14 cellular contexts compared by ENCODE assay signal in the genomic region with DNA sequence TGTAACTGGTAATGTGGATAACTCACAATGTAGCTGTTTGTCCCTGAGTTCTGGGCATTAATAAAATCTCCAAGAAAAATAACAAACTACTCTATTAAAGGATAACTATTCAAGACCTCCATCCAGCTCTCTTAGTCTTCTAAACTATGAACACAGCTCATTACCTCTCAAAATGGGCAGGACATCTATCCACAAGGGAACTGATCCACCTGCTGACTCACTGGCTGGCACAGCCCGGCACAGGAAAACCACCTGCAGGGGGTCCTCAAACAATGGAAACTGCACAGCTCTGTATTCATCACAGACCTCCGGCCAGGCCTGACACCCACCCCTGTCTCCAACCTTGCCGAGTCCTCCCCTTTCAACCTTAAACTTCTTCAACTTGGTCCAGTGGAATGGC.
DNase-seq lines count a peak whose midpoint lies in the region; ATAC-seq and TF ChIP-seq lines count a peak whose summit lies in the region.
"Had no signal": no experiment of that assay in that cellular context is flagged by ENCODE, and none has a peak within 500 bp of the region (broad histone marks: within the 10 kb centered on the region; RNA-seq: fewer than 3 reads in every experiment).

No MANE protein-coding gene starts in this region.

- H3K27ac Mint-ChIP-seq in glutamatergic neuron (ENCODE audit: unreplicated experiment): no peak overlapping the region
- H3K27ac Mint-ChIP-seq: CD8-positive, alpha-beta memory T cell had no signal

- H3K36me3 ChIP-seq in BLaER1: no peaks in the 10 kb centered on the region
- no peaks in the 10 kb centered on the region for H3K36me3 ChIP-seq in H7 (replicated peaks; ENCODE audit: control insufficient read depth, insufficient read depth, low read length)
- no peaks in the 10 kb centered on the region for H3K36me3 ChIP-seq in mesenchymal stem cell (ENCODE audit: control insufficient read depth in 1 of 2, insufficient read depth in 2 of 2, low read depth in 1 of 2, low read length in 2 of 2)
- H3K36me3 ChIP-seq: HAP-1 had no signal

- no peak for ATAC-seq in HG02840 (IDR thresholded peaks at IDR 0.05; ENCODE audit: low FRiP score, unreplicated experiment)

- peaks cover 11% of the 10 kb centered on the region for H3K9me3 Mint-ChIP-seq in glutamatergic neuron (ENCODE audit: unreplicated experiment)

- no peaks in the 10 kb centered on the region for H3K36me3 Mint-ChIP-seq in glutamatergic neuron (ENCODE audit: unreplicated experiment)
- H3K36me3 Mint-ChIP-seq: CD8-positive, alpha-beta memory T cell had no signal

- H3K4ac ChIP-seq in mesenchymal stem cell (ENCODE audit: low read depth in 1 of 2, low read length in 2 of 2): no peak overlapping the region

- H3K27me3 ChIP-seq in BLaER1 (no peaks in the 10 kb centered on the region), H7 (ENCODE audit: control insufficient read depth, insufficient read depth, low read length) (peaks cover 17% of the 10 kb centered on the region), mesenchymal stem cell (ENCODE audit: control insufficient read depth in 1 of 2, insufficient read depth in 1 of 2, low read length in 2 of 2) (peaks cover 23 to 36% of the 10 kb centered on the region in 2 experiments)

- H3K4me3 ChIP-seq in BLaER1: no peak overlapping the region
- H3K4me3 ChIP-seq in H7 (ENCODE audit: insufficient read depth, low read depth, low read length): no peak overlapping the region
- H3K4me3 ChIP-seq in mesenchymal stem cell (ENCODE audit: insufficient read depth in 1 of 2, low read depth in 1 of 2, low read length in 2 of 2): no peak overlapping the region
- H3K4me3 ChIP-seq: HAP-1 had no signal

- H3K79me1 ChIP-seq in mesenchymal stem cell (replicated peaks; ENCODE audit: low read length, poor library complexity, severe bottlenecking): peaks cover 3% of the 10 kb centered on the region

- no peak overlapping the region for H3K14ac ChIP-seq in mesenchymal stem cell (ENCODE audit: low read length in 2 of 2)

- no peak overlapping the region for H2AFZ ChIP-seq in mesenchymal stem cell (ENCODE audit: low read depth, low read length)

- H3K4me1 ChIP-seq in BLaER1 (peaks cover 42% of the 10 kb centered on the region), mesenchymal stem cell (ENCODE audit: control insufficient read depth, insufficient read depth, low read depth, low read length) (peaks cover 19% of the 10 kb centered on the region)

- H4K20me1 ChIP-seq in BLaER1: no peaks in the 10 kb centered on the region

- WGBS in mesenchymal stem cell: 74% methylated on average over 3 of the region's 3 CpGs

- H4K91ac ChIP-seq in mesenchymal stem cell (ENCODE audit: low read length): no peak overlapping the region

- no peak overlapping the region for H3K23ac ChIP-seq in mesenchymal stem cell (ENCODE audit: low read length in 2 of 2)

- H2BK15ac ChIP-seq in mesenchymal stem cell (ENCODE audit: low read depth, poor library complexity, severe bottlenecking): no peak overlapping the region

- H3K4me1 Mint-ChIP-seq in glutamatergic neuron (ENCODE audit: low read depth, unreplicated experiment): peaks cover 3% of the 10 kb centered on the region

- H3K4me3 Mint-ChIP-seq in glutamatergic neuron (ENCODE audit: unreplicated experiment): no peak overlapping the region
- H3K4me3 Mint-ChIP-seq: CD8-positive, alpha-beta memory T cell had no signal

- H3K27me3 Mint-ChIP-seq in glutamatergic neuron (ENCODE audit: unreplicated experiment): peaks cover 13% of the 10 kb centered on the region

- no peak for TF ChIP-seq CTCF in glutamatergic neuron (IDR thresholded peaks at IDR 0.05; ENCODE audit: partially characterized antibody, unreplicated experiment)

- no peak overlapping the region for H2BK120ac ChIP-seq in mesenchymal stem cell (ENCODE audit: low read depth, low read length)

- no peak overlapping the region for H4K8ac ChIP-seq in mesenchymal stem cell (ENCODE audit: low read length)

- H3K9me3 ChIP-seq in BLaER1 (peaks cover 19% of the 10 kb centered on the region), mesenchymal stem cell (ENCODE audit: control insufficient read depth, low read length) (no peaks in the 10 kb centered on the region)
- H3K9me3 ChIP-seq: HAP-1 had no signal

- peak; percentile 48 for DNase-seq in H7
- DNase-seq in NCI-H69 (lab: John Stamatoyannopoulos, UW): peak; percentile 79
- DNase-seq in mesenchymal stem cell: no peak
- DNase-seq in NCI-H748 (lab: John Stamatoyannopoulos, UW; ENCODE audit: unreplicated experiment): no peak
- no peak for DNase-seq in glutamatergic neuron
- DNase-seq: AML-193; CD8-positive, alpha-beta memory T cell; DMS153; Kasumi-1; NCI-H446 treated with DMSO at 0.1 percent for 48 hours; NCI-H82 had no signal

- H3K18ac ChIP-seq in mesenchymal stem cell (ENCODE audit: low read depth in 1 of 2, low read length in 2 of 2): no peak overlapping the region

- no peak overlapping the region for H3K27ac ChIP-seq in BLaER1
- peak overlapping the region; percentile 63 for H3K27ac ChIP-seq in mesenchymal stem cell (ENCODE audit: low read length, poor library complexity, severe bottlenecking)

- H3K4me2 ChIP-seq in BLaER1 (peak overlapping the region; percentile 40), mesenchymal stem cell (ENCODE audit: low read length, poor library complexity, severe bottlenecking) (no peak overlapping the region)

- H2AK5ac ChIP-seq in mesenchymal stem cell (ENCODE audit: low read length, severe bottlenecking): no peak overlapping the region

- H3K9ac ChIP-seq in BLaER1: no peak overlapping the region
- H3K9ac ChIP-seq in mesenchymal stem cell (ENCODE audit: low read length): no peak overlapping the region

- H2BK5ac ChIP-seq in mesenchymal stem cell (ENCODE audit: low read depth, low read length, poor library complexity, severe bottlenecking): no peak overlapping the region

- H2BK12ac ChIP-seq in mesenchymal stem cell (ENCODE audit: low read length in 2 of 2): no peak overlapping the region

Comparison
In these comparisons a context has a peak if more than half of its experiments do, and no peak if none do; other contexts are left out.
1. DNase-seq: peak in H7 (single experiment) and NCI-H69 (single experiment); none in mesenchymal stem cell (single experiment), NCI-H748 (single experiment) and glutamatergic neuron (single experiment).